ENCODE assay signal across 11 cellular contexts in genomic region chr1:78864175-78864574, GRCh38.
"Had no signal": no experiment of that assay in that cellular context is flagged by ENCODE, and none has a peak within 500 bp of the region (broad histone marks: within the 10 kb centered on the region; RNA-seq: fewer than 3 reads in every experiment).

No MANE protein-coding gene starts in this region.

- FAIRE-seq: H1, H54 had no signal

- H3K27ac ChIP-seq: GM23248 had no signal

- H3K9me3 ChIP-seq: HAP-1 had no signal

- ATAC-seq: GM23338, HCT116 had no signal

- H2AFZ ChIP-seq: GM23248, GM23338 had no signal

- H3K9ac ChIP-seq: GM23248 had no signal

- H3K4me1 ChIP-seq: HAP-1 had no signal

- H3K4me2 ChIP-seq: GM23338 had no signal

- DNase-seq: GM23248, GOT3, H7, H9, HCEC 1CT, HFFc6 had no signal

- H3K36me3 ChIP-seq: HAP-1 had no signal

- H3K4me3 ChIP-seq: GM23248, GM23338, HAP-1 had no signal
